19 cellular contexts compared by ENCODE assay signal in the genomic region with DNA sequence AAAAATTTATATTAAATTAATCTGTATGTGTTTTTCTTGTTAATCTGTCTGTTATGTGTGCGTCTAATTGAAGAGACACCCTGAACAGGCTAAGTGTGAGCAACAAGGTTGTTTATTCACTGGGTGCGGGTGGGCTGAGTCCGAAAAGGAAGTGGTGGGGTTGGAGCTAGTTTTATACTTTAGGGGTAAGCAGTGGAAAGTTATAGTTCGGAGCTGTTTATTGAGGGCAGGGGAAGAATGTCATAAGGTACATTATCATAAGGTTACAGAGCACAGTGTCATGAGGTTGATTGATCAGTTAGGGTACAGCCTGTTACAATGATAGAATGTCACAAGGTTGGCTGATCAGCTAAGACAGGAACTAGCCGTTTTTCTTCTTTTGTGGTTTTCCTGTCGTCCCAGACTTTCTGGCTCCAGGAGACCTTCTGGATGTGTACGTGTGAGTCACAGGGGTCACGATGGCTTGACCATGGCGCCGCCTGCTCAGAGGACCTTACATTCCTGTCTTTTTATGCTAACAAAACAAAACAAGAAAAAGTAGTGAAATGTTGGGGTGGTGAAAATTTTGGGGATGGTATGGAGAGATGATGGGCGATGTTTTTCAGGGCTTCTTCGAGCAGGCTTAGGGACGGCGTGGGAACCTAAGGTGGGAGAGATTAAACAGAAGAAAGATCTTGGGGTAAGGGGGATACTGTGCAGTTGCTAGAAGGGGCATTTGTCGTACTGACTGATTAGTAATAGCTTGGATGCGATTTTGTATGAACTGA.
DNase-seq lines count a peak whose midpoint lies in the region; ATAC-seq lines count a peak whose summit lies in the region.
"Had no signal": no experiment of that assay in that cellular context is flagged by ENCODE, and none has a peak within 500 bp of the region (broad histone marks: within the 10 kb centered on the region; RNA-seq: fewer than 3 reads in every experiment).

No MANE protein-coding gene starts in this region.

- ATAC-seq in GM19395 (IDR thresholded peaks at IDR 0.05; ENCODE audit: unreplicated experiment): no peak
- no peak for ATAC-seq in HG03565 (IDR thresholded peaks at IDR 0.05; ENCODE audit: unreplicated experiment)
- no peak for ATAC-seq in GM18858 (IDR thresholded peaks at IDR 0.05; ENCODE audit: unreplicated experiment)
- ATAC-seq: activated CD8-positive, alpha-beta T cell treated with anti-CD3 and anti-CD28 coated beads for 36 hours; left ventricle myocardium superior; stimulated activated memory B cell treated with anti-CD40 and anti-IgM and Interleukin-4, amounts not matched to agents 10 μg/mL and 1 μg/mL and 100 μg/mL, for 72 hours had no signal

- in situ Hi-C loops in Caki2 (cut with HindIII; ENCODE audit: low pct_unique_long_range_greater_than_20kb, low sequenced_read_pairs): no loop called here

- peak; percentile 57 for DNase-seq in Caki2 (ENCODE audit: low read depth)
- DNase-seq in MV-4-11 (lab: John Stamatoyannopoulos, UW): peak; percentile 76
- DNase-seq in amniotic epithelial cell (ENCODE audit: low read depth): peak; percentile 23
- peak; percentile 62 for DNase-seq in glomerular visceral epithelial cell (ENCODE audit: extremely low spot score)
- no peak for DNase-seq in AML-193 (lab: John Stamatoyannopoulos, UW)
- DNase-seq: activated CD8-positive, alpha-beta T cell treated with anti-CD3 and anti-CD28 coated beads for 36 hours; activated gamma-delta T cell; activated T-cell treated with anti-CD3 and anti-CD28 coated beads for 4 hours; H7; immature natural killer cell; left ventricle myocardium superior; NCI-H2081 treated with DMSO at 0.1 percent for 48 hours; Peyer's patch; SJCRH30; stimulated activated CD4-positive, alpha-beta T cell treated with anti-CD3 and anti-CD28 coated beads, Interleukin-1b, Interleukin-23, amount 100 ng/mL, for 48 hours had no signal

Comparison
In these comparisons a context has a peak if more than half of its experiments do, and no peak if none do; other contexts are left out.
1. DNase-seq: peak in Caki2 (single experiment), MV-4-11 (single experiment), amniotic epithelial cell (single experiment) and glomerular visceral epithelial cell (single experiment); none in AML-193 (0 of 2).